Comparison of ENCODE assay signal across 11 cellular contexts in the genomic region with DNA sequence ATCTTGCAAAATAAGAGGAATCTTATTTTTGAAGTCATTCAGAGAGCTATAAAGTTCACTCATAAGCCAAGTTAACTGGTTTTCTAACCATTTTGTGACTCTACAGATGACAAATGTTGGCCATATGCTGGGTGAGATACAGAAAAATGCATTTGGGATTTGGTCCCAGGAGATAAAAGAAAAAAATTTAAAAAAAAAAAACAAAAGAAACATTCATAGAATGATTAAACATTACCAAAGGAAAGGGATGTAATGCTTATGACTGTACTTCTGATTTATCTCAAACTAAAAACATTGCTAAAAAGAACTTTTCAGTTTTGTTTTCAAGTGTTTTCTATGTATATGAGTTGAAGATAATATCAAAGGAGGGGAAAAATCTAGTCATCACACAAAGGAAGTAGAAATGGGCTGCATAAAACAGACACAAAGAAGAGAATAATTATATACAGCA. TPM values are rescaled to one million over a fixed set of nuclear protein-coding genes. Genes with fewer than 3 reads are reported as not detected.
DNase-seq lines count a peak whose midpoint lies in the region; ATAC-seq and TF ChIP-seq lines count a peak whose summit lies in the region.
"Had no signal": no experiment of that assay in that cellular context is flagged by ENCODE, and none has a peak within 500 bp of the region (broad histone marks: within the 10 kb centered on the region; RNA-seq: fewer than 3 reads in every experiment).

No MANE protein-coding gene starts in this region.

- H3K9me3 ChIP-seq in fibroblast of lung (ENCODE audit: control insufficient read depth, insufficient read depth, low read depth, low read length) = no peaks in the 10 kb centered on the region

- H3K27me3 ChIP-seq in fibroblast of lung (ENCODE audit: control insufficient read depth, insufficient read depth, low read length) = no peaks in the 10 kb centered on the region

- H3K27ac ChIP-seq in fibroblast of lung (ENCODE audit: insufficient read depth, low read length) = no peak overlapping the region

- H3K4me2 ChIP-seq in fibroblast of lung (ENCODE audit: extremely low read depth, insufficient read depth, low read length) = no peak overlapping the region

- no peak overlapping the region for H3K4me3 ChIP-seq in fibroblast of lung (replicated peaks in 1 of 4; ENCODE audit: control extremely low read depth in 1 of 4, insufficient read depth in 1 of 4, low read depth in 3 of 4, low read length in 4 of 4)

- ATAC-seq in GM21360 (IDR thresholded peaks at IDR 0.05; ENCODE audit: unreplicated experiment) (peak; percentile 38), HG03565 (IDR thresholded peaks at IDR 0.05; ENCODE audit: unreplicated experiment) (peak; percentile 36), GM21367 (IDR thresholded peaks at IDR 0.05; ENCODE audit: unreplicated experiment) (no peak)
- ATAC-seq: left lobe of liver had no signal

- peak; percentile 30 for DNase-seq in GM04503 (ENCODE audit: low read depth)
- DNase-seq in fibroblast of lung (ENCODE audit: low read depth in 2 of 2) = peak; percentile 5 to 87
- no peak for DNase-seq in stimulated activated CD4-positive, alpha-beta T cell treated with anti-CD3 and anti-CD28 coated beads, Interleukin-2, amount 100 ng/mL, for 48 hours
- DNase-seq in NCI-H2107 treated with DMSO at 0.1 percent for 48 hours (lab: John Stamatoyannopoulos, UW; ENCODE audit: unreplicated experiment) = no peak
- DNase-seq in effector CD8-positive, alpha-beta T cell (lab: John Stamatoyannopoulos, UW) = no peak
- DNase-seq: Kasumi-1; stimulated activated CD4-positive, alpha-beta T cell treated with anti-CD3 and anti-CD28 coated beads, Interleukin-4, amount 100 ng/mL, for 1 hour had no signal

- no peaks in the 10 kb centered on the region for H3K4me1 ChIP-seq in fibroblast of lung (ENCODE audit: control insufficient read depth, extremely low read depth, insufficient read depth, low read length)

- no peak overlapping the region for H2AFZ ChIP-seq in fibroblast of lung (ENCODE audit: low read length)

- H3K9ac ChIP-seq in fibroblast of lung (ENCODE audit: insufficient read depth, low read length) = no peak overlapping the region

- H4K20me1 ChIP-seq in fibroblast of lung (ENCODE audit: control insufficient read depth, extremely low read depth, insufficient read depth, low read length) = no peaks in the 10 kb centered on the region

- TF ChIP-seq CTCF in fibroblast of lung (conservative IDR thresholded peaks at IDR 0.05 in 1 of 2, IDR thresholded peaks at IDR 0.05 in 1 of 2; ENCODE audit: low read depth in 1 of 2, low read length in 2 of 2) = no peak

- no peaks in the 10 kb centered on the region for H3K79me2 ChIP-seq in fibroblast of lung (ENCODE audit: control insufficient read depth, insufficient read depth, low read length)

- H3K36me3 ChIP-seq in fibroblast of lung (ENCODE audit: control insufficient read depth, insufficient read depth, low read length) = no peaks in the 10 kb centered on the region

RNA-seq across cellular contexts. Expression of a gene that starts 43.1 kb away (rescaled TPM):
- total RNA-seq in fibroblast of lung = 5.9 and 7.4 TPM in 2 replicates
- 3.6 and 7.7 TPM in 2 replicates for polyA plus RNA-seq in fibroblast of lung
- polyA plus RNA-seq in fibroblast of lung (2012) = 1.8 and 3.5 TPM in 2 replicates
- polyA minus RNA-seq in fibroblast of lung (ENCODE audit: low replicate concordance) = 0.67 and 1.6 TPM in 2 replicates

Comparison
In these comparisons a context has a peak if more than half of its experiments do, and no peak if none do; other contexts are left out.
1. DNase-seq: peak in GM04503 (single experiment) and fibroblast of lung (2 of 2); none in stimulated activated CD4-positive, alpha-beta T cell treated with anti-CD3 and anti-CD28 coated beads, Interleukin-2, amount 100 ng/mL, for 48 hours (0 of 2), NCI-H2107 treated with DMSO at 0.1 percent for 48 hours (single experiment) and effector CD8-positive, alpha-beta T cell (single experiment).